In genomic region chr4:151442002-151442401, GRCh38 we compare ENCODE assay signal across 1 cellular context.
TF ChIP-seq lines count a peak whose summit lies in the region.

No MANE protein-coding gene starts in this region.

TF ChIP-seq in GM23338, 12 proteins besides CTCF, POLR2A, EP300 and RAD21 (continued from another document):
- TF ChIP-seq ZNF114 (CRISPR knock-in tag; IDR thresholded peaks at IDR 0.05) (no peak), CREB1 (CRISPR knock-in tag; IDR thresholded peaks at IDR 0.05; ENCODE audit: low read depth) (no peak), ZNF331 (CRISPR knock-in tag; IDR thresholded peaks at IDR 0.05; ENCODE audit: low read depth) (no peak), ZNF462 (CRISPR knock-in tag; IDR thresholded peaks at IDR 0.05) (no peak), ETS1 (IDR thresholded peaks at IDR 0.05) (no peak), EZH2 (IDR thresholded peaks at IDR 0.05; ENCODE audit: low read depth, unreplicated experiment) (no peak)
